Comparison of ENCODE assay signal across 16 cellular contexts in genomic region chr2:24766609-24767008, GRCh38. TPM values are rescaled to one million over a fixed set of nuclear protein-coding genes. Genes with fewer than 3 reads are reported as not detected.
DNase-seq lines count a peak whose midpoint lies in the region; ATAC-seq and TF ChIP-seq lines count a peak whose summit lies in the region.
"Had no signal": no experiment of that assay in that cellular context is flagged by ENCODE, and none has a peak within 500 bp of the region (broad histone marks: within the 10 kb centered on the region; RNA-seq: fewer than 3 reads in every experiment).

No MANE protein-coding gene starts in this region.

- H3K9ac ChIP-seq in SK-N-SH: no peak overlapping the region
- H3K9ac ChIP-seq: GM23248 had no signal

- no peak for TF ChIP-seq CTCF in activated CD8-positive, alpha-beta T cell treated with anti-CD3 and anti-CD28 coated beads for 36 hours (IDR thresholded peaks at IDR 0.05)
- TF ChIP-seq CTCF in GM12865 (IDR thresholded peaks at IDR 0.05; ENCODE audit: insufficient read depth, low read depth, low read length, missing control alignments) (no peak), SK-N-SH (IDR thresholded peaks at IDR 0.05) (no peak), tibial artery (IDR thresholded peaks at IDR 0.05) (no peak)

- TF ChIP-seq RAD21 in SK-N-SH (IDR thresholded peaks at IDR 0.05; ENCODE audit: low read length): no peak

- no peaks in the 10 kb centered on the region; a peak in 1 of 4 replicates for H3K4me1 ChIP-seq in SK-N-SH (ENCODE audit: control insufficient read depth in 1 of 2, insufficient read depth in 2 of 2, low read depth in 1 of 2, low read length in 1 of 2)
- H3K4me1 ChIP-seq in tibial artery: no peaks in the 10 kb centered on the region

- H4K20me1 ChIP-seq in SK-N-SH (ENCODE audit: insufficient read depth): no peaks in the 10 kb centered on the region

- H3K27ac Mint-ChIP-seq in activated CD8-positive, alpha-beta T cell treated with anti-CD3 and anti-CD28 coated beads for 36 hours: peak overlapping the region; percentile 50
- no peak overlapping the region for H3K27ac Mint-ChIP-seq in activated CD8-positive, alpha-beta T cell treated with anti-CD3 and anti-CD28 coated beads, Interleukin-2, amount 10 ng/mL, durations not matched to agents 7 days and 5 days
- no peak overlapping the region for H3K27ac Mint-ChIP-seq in activated CD4-positive, alpha-beta memory T cell treated with anti-CD3 and anti-CD28 coated beads for 36 hours
- H3K27ac Mint-ChIP-seq in natural killer cell treated with Interleukin-12 subunit alpha and Interleukin-12 subunit beta and Interleukin-15 and Interleukin-18, amount 100 ng/mL, for 72 hours: peak overlapping the region in 1 of 2 donors; percentile 15

- H3K27ac ChIP-seq in SK-N-SH (ENCODE audit: low read depth in 2 of 2, low read length in 1 of 2): no peak overlapping the region
- H3K27ac ChIP-seq in tibial artery: no peak overlapping the region
- H3K27ac ChIP-seq: GM23248 had no signal

- no peak for ATAC-seq in activated CD8-positive, alpha-beta T cell treated with anti-CD3 and anti-CD28 coated beads for 36 hours
- ATAC-seq in activated CD8-positive, alpha-beta T cell treated with anti-CD3 and anti-CD28 coated beads, Interleukin-2, amount 10 ng/mL, durations not matched to agents 7 days and 5 days: no peak
- peak in 1 of 2 donors; percentile 71 for ATAC-seq in natural killer cell treated with Interleukin-12 subunit alpha and Interleukin-12 subunit beta and Interleukin-15 and Interleukin-18, amount 100 ng/mL, for 72 hours
- no peak for ATAC-seq in HG02970 (IDR thresholded peaks at IDR 0.05; ENCODE audit: low FRiP score, unreplicated experiment)

- no peak overlapping the region for H2AFZ ChIP-seq in SK-N-SH (ENCODE audit: low read depth)
- H2AFZ ChIP-seq: GM23248 had no signal

- H3F3A ChIP-seq in SK-N-SH (replicated peaks; ENCODE audit: insufficient read depth): no peaks in the 10 kb centered on the region

- no peaks in the 10 kb centered on the region for H3K9me2 ChIP-seq in SK-N-SH

- peaks cover 22% of the 10 kb centered on the region for H3K36me3 Mint-ChIP-seq in activated CD8-positive, alpha-beta T cell treated with anti-CD3 and anti-CD28 coated beads for 36 hours (ENCODE audit: low read depth)
- H3K36me3 Mint-ChIP-seq in activated CD8-positive, alpha-beta T cell treated with anti-CD3 and anti-CD28 coated beads, Interleukin-2, amount 10 ng/mL, durations not matched to agents 7 days and 5 days (ENCODE audit: low read depth): peaks cover 11% of the 10 kb centered on the region
- H3K36me3 Mint-ChIP-seq in activated CD4-positive, alpha-beta memory T cell treated with anti-CD3 and anti-CD28 coated beads for 36 hours: peaks cover 32% of the 10 kb centered on the region
- peaks cover 20% of the 10 kb centered on the region for H3K36me3 Mint-ChIP-seq in natural killer cell treated with Interleukin-12 subunit alpha and Interleukin-12 subunit beta and Interleukin-15 and Interleukin-18, amount 100 ng/mL, for 72 hours

- no peaks in the 10 kb centered on the region for H3K9me3 Mint-ChIP-seq in activated CD8-positive, alpha-beta T cell treated with anti-CD3 and anti-CD28 coated beads for 36 hours
- H3K9me3 Mint-ChIP-seq in activated CD8-positive, alpha-beta T cell treated with anti-CD3 and anti-CD28 coated beads, Interleukin-2, amount 10 ng/mL, durations not matched to agents 7 days and 5 days (ENCODE audit: insufficient read depth): no peaks in the 10 kb centered on the region
- no peaks in the 10 kb centered on the region for H3K9me3 Mint-ChIP-seq in activated CD4-positive, alpha-beta memory T cell treated with anti-CD3 and anti-CD28 coated beads for 36 hours
- no peaks in the 10 kb centered on the region for H3K9me3 Mint-ChIP-seq in natural killer cell treated with Interleukin-12 subunit alpha and Interleukin-12 subunit beta and Interleukin-15 and Interleukin-18, amount 100 ng/mL, for 72 hours

- WGBS in SK-N-SH (ENCODE audit: low lambda C conversion rate): 93% methylated on average over 6 of the region's 6 CpGs

- intact Hi-C loops in activated CD8-positive, alpha-beta T cell treated with anti-CD3 and anti-CD28 coated beads for 36 hours (cut with micrococcal nuclease): no loop called here
- intact Hi-C loops in activated CD4-positive, alpha-beta memory T cell treated with anti-CD3 and anti-CD28 coated beads for 36 hours (cut with micrococcal nuclease): no loop called here
- intact Hi-C loops in tibial artery (cut with DNase I; ENCODE audit: low total_unique reads): no loop called here

- TF ChIP-seq EP300 in SK-N-SH (IDR thresholded peaks at IDR 0.05; ENCODE audit: borderline replicate concordance in 1 of 2, low read depth in 1 of 2, low read length in 1 of 2): no peak

- H3K4me3 ChIP-seq in GM12865 (ENCODE audit: low read depth, low read length): no peak overlapping the region
- H3K4me3 ChIP-seq in SK-N-SH (ENCODE audit: low read depth in 2 of 2, low read length in 1 of 2): no peak overlapping the region
- H3K4me3 ChIP-seq in tibial artery: no peak overlapping the region
- H3K4me3 ChIP-seq: GM23248 had no signal

- DNase-seq in activated CD8-positive, alpha-beta T cell treated with anti-CD3 and anti-CD28 coated beads for 36 hours: peak; percentile 30
- DNase-seq in activated CD8-positive, alpha-beta T cell treated with anti-CD3 and anti-CD28 coated beads, Interleukin-2, amount 10 ng/mL, durations not matched to agents 7 days and 5 days: no peak
- DNase-seq in GM12865 (ENCODE audit: low read depth): peak; percentile 5
- DNase-seq in activated CD4-positive, alpha-beta memory T cell treated with anti-CD3 and anti-CD28 coated beads for 36 hours: peak; percentile 36
- no peak for DNase-seq in natural killer cell treated with Interleukin-12 subunit alpha and Interleukin-12 subunit beta and Interleukin-15 and Interleukin-18, amount 100 ng/mL, for 72 hours (ENCODE audit: low spot score)
- DNase-seq in SK-N-SH: no peak
- DNase-seq in tibial artery: no peak
- DNase-seq: ACHN; activated CD4-positive, alpha-beta T cell treated with anti-CD3 and anti-CD28 coated beads for 4 hours; amygdala; central memory CD4-positive, alpha-beta T cell; GM23248; hippocampal formation; kidney glomerular epithelial cell; NCI-H1436 had no signal

- no peak overlapping the region for H3K4me2 ChIP-seq in SK-N-SH

- POLR2A ChIA-PET in activated CD8-positive, alpha-beta T cell treated with anti-CD3 and anti-CD28 coated beads for 36 hours (lab: Charles Lee): no interaction called here
- POLR2A ChIA-PET in activated CD8-positive, alpha-beta T cell treated with anti-CD3 and anti-CD28 coated beads, Interleukin-2, amount 10 ng/mL, durations not matched to agents 7 days and 5 days (lab: Charles Lee): no interaction called here
- POLR2A ChIA-PET in activated CD4-positive, alpha-beta memory T cell treated with anti-CD3 and anti-CD28 coated beads for 36 hours (lab: Charles Lee): no interaction called here
- POLR2A ChIA-PET in SK-N-SH (lab: Yijun Ruan, JAX): no interaction called here

- H3K4me1 Mint-ChIP-seq in activated CD8-positive, alpha-beta T cell treated with anti-CD3 and anti-CD28 coated beads for 36 hours (ENCODE audit: low read depth): peaks cover 6% of the 10 kb centered on the region
- H3K4me1 Mint-ChIP-seq in activated CD8-positive, alpha-beta T cell treated with anti-CD3 and anti-CD28 coated beads, Interleukin-2, amount 10 ng/mL, durations not matched to agents 7 days and 5 days (ENCODE audit: low read depth): peaks cover 9% of the 10 kb centered on the region
- H3K4me1 Mint-ChIP-seq in activated CD4-positive, alpha-beta memory T cell treated with anti-CD3 and anti-CD28 coated beads for 36 hours (ENCODE audit: low read depth): peaks cover 7% of the 10 kb centered on the region
- peaks cover 14 to 16% of the 10 kb centered on the region in 2 donors for H3K4me1 Mint-ChIP-seq in natural killer cell treated with Interleukin-12 subunit alpha and Interleukin-12 subunit beta and Interleukin-15 and Interleukin-18, amount 100 ng/mL, for 72 hours (ENCODE audit: low read depth in 2 of 2)

- H3K4me3 Mint-ChIP-seq in activated CD8-positive, alpha-beta T cell treated with anti-CD3 and anti-CD28 coated beads for 36 hours: no peak overlapping the region
- no peak overlapping the region for H3K4me3 Mint-ChIP-seq in activated CD8-positive, alpha-beta T cell treated with anti-CD3 and anti-CD28 coated beads, Interleukin-2, amount 10 ng/mL, durations not matched to agents 7 days and 5 days
- H3K4me3 Mint-ChIP-seq in activated CD4-positive, alpha-beta memory T cell treated with anti-CD3 and anti-CD28 coated beads for 36 hours: no peak overlapping the region
- peak overlapping the region; percentile 10 for H3K4me3 Mint-ChIP-seq in natural killer cell treated with Interleukin-12 subunit alpha and Interleukin-12 subunit beta and Interleukin-15 and Interleukin-18, amount 100 ng/mL, for 72 hours

- no peaks in the 10 kb centered on the region for H3K27me3 Mint-ChIP-seq in activated CD8-positive, alpha-beta T cell treated with anti-CD3 and anti-CD28 coated beads for 36 hours
- no peaks in the 10 kb centered on the region for H3K27me3 Mint-ChIP-seq in activated CD8-positive, alpha-beta T cell treated with anti-CD3 and anti-CD28 coated beads, Interleukin-2, amount 10 ng/mL, durations not matched to agents 7 days and 5 days (ENCODE audit: low read depth)
- H3K27me3 Mint-ChIP-seq in activated CD4-positive, alpha-beta memory T cell treated with anti-CD3 and anti-CD28 coated beads for 36 hours: no peaks in the 10 kb centered on the region
- no peaks in the 10 kb centered on the region for H3K27me3 Mint-ChIP-seq in natural killer cell treated with Interleukin-12 subunit alpha and Interleukin-12 subunit beta and Interleukin-15 and Interleukin-18, amount 100 ng/mL, for 72 hours

- CTCF ChIA-PET in activated CD8-positive, alpha-beta T cell treated with anti-CD3 and anti-CD28 coated beads for 36 hours (lab: Charles Lee): interaction anchor here (1.0 kb wide), 1 partner anchor 26 kb away, joined by 3 read pairs; no protein-coding TSS in a partner anchor
- CTCF ChIA-PET in activated CD8-positive, alpha-beta T cell treated with anti-CD3 and anti-CD28 coated beads, Interleukin-2, amount 10 ng/mL, durations not matched to agents 7 days and 5 days (lab: Charles Lee): no interaction called here
- CTCF ChIA-PET in activated CD4-positive, alpha-beta memory T cell treated with anti-CD3 and anti-CD28 coated beads for 36 hours (lab: Charles Lee): interaction anchor here (1.0 kb wide), 1 partner anchor 61 kb away, joined by 3 read pairs; no protein-coding TSS in a partner anchor
- CTCF ChIA-PET in SK-N-SH (lab: Yijun Ruan, JAX): interaction anchor here (3.1 to 3.5 kb wide), 2 partner anchors 14 to 356 kb away, joined by 19 read pairs; no protein-coding TSS in a partner anchor

- H3K27me3 ChIP-seq in SK-N-SH (ENCODE audit: insufficient read depth) (no peaks in the 10 kb centered on the region), tibial artery (no peaks in the 10 kb centered on the region)

- no peaks in the 10 kb centered on the region for H3K79me2 ChIP-seq in SK-N-SH (ENCODE audit: insufficient read depth)

- H3K9me3 ChIP-seq in SK-N-SH: no peaks in the 10 kb centered on the region
- no peaks in the 10 kb centered on the region for H3K9me3 ChIP-seq in tibial artery

- H3K36me3 ChIP-seq in SK-N-SH (replicated peaks in 1 of 2; ENCODE audit: control insufficient read depth in 1 of 2, insufficient read depth in 2 of 2, low read length in 1 of 2): peaks cover 16 to 29% of the 10 kb centered on the region in 2 experiments
- H3K36me3 ChIP-seq in tibial artery: peaks cover 27 to 77% (median 41%) of the 10 kb centered on the region in 3 donors

RNA-seq across cellular contexts. Expression of gene PTRHD1, which starts 26.6 kb away (rescaled TPM):
- total RNA-seq in activated CD8-positive, alpha-beta T cell treated with anti-CD3 and anti-CD28 coated beads for 36 hours: 10 to 100 TPM; 23.2 to 24.9 TPM
- 10 to 100 TPM; 28.9 to 32.9 TPM for total RNA-seq in activated CD8-positive, alpha-beta T cell treated with anti-CD3 and anti-CD28 coated beads, Interleukin-2, amount 10 ng/mL, durations not matched to agents 7 days and 5 days
- 10 to 100 TPM; 19.2 to 20.3 TPM for total RNA-seq in activated CD4-positive, alpha-beta memory T cell treated with anti-CD3 and anti-CD28 coated beads for 36 hours
- total RNA-seq in natural killer cell treated with Interleukin-12 subunit alpha and Interleukin-12 subunit beta and Interleukin-15 and Interleukin-18, amount 100 ng/mL, for 72 hours: 10 to 100 TPM; 16.0 to 16.6 TPM
- polyA plus RNA-seq in SK-N-SH (2012; rRNA removed): 65.6 and 74.4 TPM in 2 replicates
- polyA plus RNA-seq in SK-N-SH (2012; cell fraction: cytosol; rRNA removed): 48.7 and 60.6 TPM in 2 replicates
- 20.7 and 40.3 TPM in 2 replicates for polyA plus RNA-seq in SK-N-SH (2012; cell fraction: nucleus; rRNA removed)

RNA-seq across cellular contexts. Expression of gene CENPO, which starts 26.6 kb away (rescaled TPM):
- total RNA-seq in activated CD8-positive, alpha-beta T cell treated with anti-CD3 and anti-CD28 coated beads for 36 hours: 10 to 100 TPM; 40.7 to 41.9 TPM
- 10 to 100 TPM; 53.9 to 56.1 TPM for total RNA-seq in activated CD8-positive, alpha-beta T cell treated with anti-CD3 and anti-CD28 coated beads, Interleukin-2, amount 10 ng/mL, durations not matched to agents 7 days and 5 days
- 10 to 100 TPM; 39.9 to 42.4 TPM for total RNA-seq in activated CD4-positive, alpha-beta memory T cell treated with anti-CD3 and anti-CD28 coated beads for 36 hours
- 10 to 100 TPM; 35.3 to 69.1 TPM for total RNA-seq in natural killer cell treated with Interleukin-12 subunit alpha and Interleukin-12 subunit beta and Interleukin-15 and Interleukin-18, amount 100 ng/mL, for 72 hours
- polyA plus RNA-seq in SK-N-SH (2012; rRNA removed): 18.3 and 22.5 TPM in 2 replicates
- 10.7 and 15.0 TPM in 2 replicates for polyA plus RNA-seq in SK-N-SH (2012; cell fraction: cytosol; rRNA removed)
- 30.2 and 35.8 TPM in 2 replicates for polyA plus RNA-seq in SK-N-SH (2012; cell fraction: nucleus; rRNA removed)

Comparison
In these comparisons a context has a peak if more than half of its experiments do, and no peak if none do; other contexts are left out.
1. DNase-seq: peak in activated CD8-positive, alpha-beta T cell treated with anti-CD3 and anti-CD28 coated beads for 36 hours (single experiment), GM12865 (single experiment) and activated CD4-positive, alpha-beta memory T cell treated with anti-CD3 and anti-CD28 coated beads for 36 hours (single experiment); none in activated CD8-positive, alpha-beta T cell treated with anti-CD3 and anti-CD28 coated beads, Interleukin-2, amount 10 ng/mL, durations not matched to agents 7 days and 5 days (single experiment), natural killer cell treated with Interleukin-12 subunit alpha and Interleukin-12 subunit beta and Interleukin-15 and Interleukin-18, amount 100 ng/mL, for 72 hours (single experiment), SK-N-SH (single experiment) and tibial artery (0 of 2).